In the genomic region with DNA sequence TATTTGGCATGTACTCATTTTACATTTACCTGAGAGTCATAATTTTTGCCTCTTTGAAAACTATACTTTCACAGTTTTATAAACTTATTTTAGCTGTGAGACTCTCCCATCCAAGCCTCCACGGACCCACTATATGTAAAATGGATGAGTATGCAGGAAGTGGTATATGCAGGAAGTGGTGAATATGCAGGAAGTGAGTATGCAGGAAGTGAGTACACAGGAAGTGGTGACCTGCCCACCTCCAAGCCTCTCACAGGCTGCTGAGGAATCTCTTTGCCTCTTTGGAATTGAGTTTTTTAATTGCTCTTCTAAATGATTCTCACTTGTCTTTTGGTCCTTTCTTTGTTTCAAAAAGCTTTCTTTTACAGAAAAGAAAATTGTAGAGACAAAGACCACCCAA, we compare ENCODE assay signal across 8 cellular contexts.
DNase-seq lines count a peak whose midpoint lies in the region; ATAC-seq, FAIRE-seq and TF ChIP-seq lines count a peak whose summit lies in the region.

No MANE protein-coding gene starts in this region.

- H3K27ac Mint-ChIP-seq in CD8-positive, alpha-beta memory T cell, result peak overlapping the region; percentile 63 to 92 (median 84)
- H3K27ac Mint-ChIP-seq in stimulated activated memory B cell treated with anti-CD40 and anti-IgM and Interleukin-4, amounts not matched to agents 10 μg/mL and 1 μg/mL and 100 μg/mL, for 72 hours, result peak overlapping the region; percentile 65

- no peaks in the 10 kb centered on the region for H3K36me3 ChIP-seq in CD8-positive, alpha-beta memory T cell (ENCODE audit: insufficient read depth, low read length)
- H3K36me3 ChIP-seq in GM12878 (ENCODE audit: control insufficient read depth in 2 of 2, insufficient read depth in 2 of 2, low read length in 1 of 2), result no peaks in the 10 kb centered on the region

- TF ChIP-seq RAD21 in GM12878 (IDR thresholded peaks at IDR 0.05; ENCODE audit: insufficient read depth, low read depth, low read length), result no peak

- in situ Hi-C loops in GM12878 (cut with MboI), result no loop called here

- DNase-seq in CD8-positive, alpha-beta memory T cell, result peak in 4 of 5 donors; percentile 5 to 65 (median 54)
- DNase-seq in HCEC 1CT (peak; percentile 84), RPMI7951 (ENCODE audit: low read depth) (peak; percentile 46), GM12878 (ENCODE audit: low read depth, low spot score) (peak; percentile 7), NCI-H2196 (lab: John Stamatoyannopoulos, UW; ENCODE audit: unreplicated experiment) (no peak), dedifferentiated amniotic fluid mesenchymal stem cell (ENCODE audit: extremely low spot score) (no peak), SIG-M5 treated with dmso at 0.1 percent for 504 hours (lab: John Stamatoyannopoulos, UW; ENCODE audit: unreplicated experiment) (no peak)

- BruUV-seq in GM12878 (replicated peaks; lab: Mats Ljungman, UMichigan), result no TSS peak

- H3K27me3 Mint-ChIP-seq in CD8-positive, alpha-beta memory T cell, result peaks cover 8 to 11% of the 10 kb centered on the region in 2 donors
- no peaks in the 10 kb centered on the region for H3K27me3 Mint-ChIP-seq in stimulated activated memory B cell treated with anti-CD40 and anti-IgM and Interleukin-4, amounts not matched to agents 10 μg/mL and 1 μg/mL and 100 μg/mL, for 72 hours

- CTCF ChIA-PET in CD8-positive, alpha-beta memory T cell (lab: Charles Lee), result interaction anchor here (1.1 to 2.4 kb wide), 3 partner anchors 27 to 85 kb away, joined by 3 to 8 read pairs (median 4); partner anchors contain the start of gene KBTBD8
- CTCF ChIA-PET in GM12878 (lab: Yijun Ruan, JAX), result interaction anchor here (0.7 to 1.3 kb wide), 2 partner anchors 31 to 111 kb away, joined by 3 read pairs; no protein-coding TSS in a partner anchor

- peak overlapping the region; percentile 38 for H3K4me3 ChIP-seq in CD8-positive, alpha-beta memory T cell (ENCODE audit: low read length)
- H3K4me3 ChIP-seq in GM12878, result no peak overlapping the region

- H4K20me1 ChIP-seq in GM12878 (ENCODE audit: control insufficient read depth, insufficient read depth), result no peaks in the 10 kb centered on the region

- H3K9ac ChIP-seq in GM12878 (ENCODE audit: control insufficient read depth, insufficient read depth, low read length), result no peak overlapping the region

- RAD21 ChIA-PET in GM12878 (lab: Charles Lee; ENCODE audit: unreplicated experiment), result no interaction called here

- no peak overlapping the region for H3K4me2 ChIP-seq in GM12878 (ENCODE audit: control insufficient read depth, insufficient read depth)

- TF ChIP-seq POLR2A in GM12878 (IDR thresholded peaks at IDR 0.05; ENCODE audit: low read depth, low read length), result no peak

- no peak overlapping the region for H3K27ac ChIP-seq in CD8-positive, alpha-beta memory T cell (ENCODE audit: low read depth, low read length)
- no peak overlapping the region for H3K27ac ChIP-seq in GM12878 (ENCODE audit: control insufficient read depth, insufficient read depth)

- TF ChIP-seq CTCF in GM12878 (IDR thresholded peaks at IDR 0.05 in 2 of 3, conservative IDR thresholded peaks at IDR 0.05 in 1 of 3; ENCODE audit: control insufficient read depth in 2 of 3, extremely low read depth in 1 of 3, insufficient read depth in 1 of 3, low read depth in 3 of 3, low read length in 3 of 3), result no peak

- peaks cover 26 to 33% (median 31%) of the 10 kb centered on the region in 3 donors for H3K4me1 Mint-ChIP-seq in CD8-positive, alpha-beta memory T cell
- peaks cover 11% of the 10 kb centered on the region for H3K4me1 Mint-ChIP-seq in stimulated activated memory B cell treated with anti-CD40 and anti-IgM and Interleukin-4, amounts not matched to agents 10 μg/mL and 1 μg/mL and 100 μg/mL, for 72 hours

- 0% methylated on average over 1 of the region's 1 CpG for WGBS in GM12878 (ENCODE audit: insufficient coverage, insufficient replicate concordance, low lambda C conversion rate, missing lambda C conversion rate)

- H3K4me3 Mint-ChIP-seq in CD8-positive, alpha-beta memory T cell, result peak overlapping the region; percentile 6 to 75 (median 61)
- peak overlapping the region; percentile 45 for H3K4me3 Mint-ChIP-seq in stimulated activated memory B cell treated with anti-CD40 and anti-IgM and Interleukin-4, amounts not matched to agents 10 μg/mL and 1 μg/mL and 100 μg/mL, for 72 hours

- SMC1A ChIA-PET in GM12878 (lab: Charles Lee; ENCODE audit: uncharacterized antibody, unreplicated experiment), result no interaction called here

- peaks cover 8 to 81% (median 23%) of the 10 kb centered on the region in 3 donors for H3K36me3 Mint-ChIP-seq in CD8-positive, alpha-beta memory T cell
- peaks cover 28% of the 10 kb centered on the region for H3K36me3 Mint-ChIP-seq in stimulated activated memory B cell treated with anti-CD40 and anti-IgM and Interleukin-4, amounts not matched to agents 10 μg/mL and 1 μg/mL and 100 μg/mL, for 72 hours

- peaks cover 37 to 65% (median 58%) of the 10 kb centered on the region in 5 donors for H3K9me3 Mint-ChIP-seq in CD8-positive, alpha-beta memory T cell
- H3K9me3 Mint-ChIP-seq in stimulated activated memory B cell treated with anti-CD40 and anti-IgM and Interleukin-4, amounts not matched to agents 10 μg/mL and 1 μg/mL and 100 μg/mL, for 72 hours, result peaks cover 25% of the 10 kb centered on the region

- POLR2A ChIA-PET in CD8-positive, alpha-beta memory T cell (lab: Charles Lee), result interaction anchor here (0.8 kb wide), 2 partner anchors 85 to 388 kb away, joined by 3 read pairs; partner anchors contain the start of gene KBTBD8
- POLR2A ChIA-PET in GM12878 (lab: Charles Lee), result no interaction called here

- no peak overlapping the region for H2AFZ ChIP-seq in GM12878 (ENCODE audit: control insufficient read depth, low read depth, low read length)

- peaks cover 17% of the 10 kb centered on the region for H3K9me3 ChIP-seq in CD8-positive, alpha-beta memory T cell (ENCODE audit: low read length)
- H3K9me3 ChIP-seq in GM12878 (replicated peaks; ENCODE audit: control insufficient read depth, insufficient read depth, low read length), result peaks cover 2% of the 10 kb centered on the region; the same call in 2 of the 3 replicates

- H3K4me1 ChIP-seq in CD8-positive, alpha-beta memory T cell (ENCODE audit: insufficient read depth, low read length), result peaks cover 26% of the 10 kb centered on the region
- no peaks in the 10 kb centered on the region for H3K4me1 ChIP-seq in GM12878 (ENCODE audit: control insufficient read depth, insufficient read depth, low read length)

- no peaks in the 10 kb centered on the region for H3K27me3 ChIP-seq in CD8-positive, alpha-beta memory T cell (ENCODE audit: insufficient read depth, low read length, poor library complexity, severe bottlenecking)
- no peaks in the 10 kb centered on the region for H3K27me3 ChIP-seq in GM12878 (replicated peaks in 1 of 2; ENCODE audit: control insufficient read depth in 2 of 2, insufficient read depth in 2 of 2, low read length in 1 of 2)

- TF ChIP-seq EP300 in GM12878 (IDR thresholded peaks at IDR 0.05; ENCODE audit: borderline replicate concordance in 1 of 2, control insufficient read depth in 1 of 2, low read depth in 2 of 2, low read length in 2 of 2), result no peak

- ATAC-seq in GM12878, result peak; percentile 67
- ATAC-seq in stimulated activated memory B cell treated with anti-CD40 and anti-IgM and Interleukin-4, amounts not matched to agents 10 μg/mL and 1 μg/mL and 100 μg/mL, for 72 hours, result peak; percentile 73

- H3K79me2 ChIP-seq in GM12878 (ENCODE audit: control insufficient read depth, insufficient read depth, low read length), result no peaks in the 10 kb centered on the region

- FAIRE-seq in GM12878 (lab: Jason Lieb, UNC), result no peak

- intact Hi-C loops in GM12878 (cut with micrococcal nuclease; ENCODE audit: unreplicated experiment), result no loop called here

TF ChIP-seq in GM12878, 131 proteins besides CTCF, POLR2A, EP300 and RAD21:
- TF ChIP-seq TAF1 (IDR thresholded peaks at IDR 0.05; ENCODE audit: borderline replicate concordance, low read depth, low read length) (no peak), GABPA (IDR thresholded peaks at IDR 0.05; ENCODE audit: low read depth) (peak; percentile 77), CBFB (IDR thresholded peaks at IDR 0.05; ENCODE audit: low read depth) (no peak), EGR1 (IDR thresholded peaks at IDR 0.05; ENCODE audit: borderline replicate concordance in 1 of 2, low read depth in 2 of 2, low read length in 2 of 2) (0 out of 3 replicates have a peak, but pooled peaks of 1 of the 2 experiments have one; percentile 13), RUNX3 (IDR thresholded peaks at IDR 0.05; ENCODE audit: low read length) (peak; percentile 55), SPI1 (IDR thresholded peaks at IDR 0.05; ENCODE audit: borderline replicate concordance, insufficient read depth, low read depth, low read length) (peak; percentile 6; the same call in 1 of the 2 replicates), ETV6 (conservative IDR thresholded peaks at IDR 0.05 in 1 of 2, IDR thresholded peaks at IDR 0.05 in 1 of 2; ENCODE audit: borderline replicate concordance in 1 of 2, low read depth in 1 of 2) (peak in 1 of 2 experiments; percentile 81; a peak in 2 of 4 replicates)
TF ChIP-seq in GM12878: peak in this region for 5.

Comparison
In these comparisons a context has a peak if more than half of its experiments do, and no peak if none do; other contexts are left out.
1. DNase-seq: peak in CD8-positive, alpha-beta memory T cell (4 of 5), HCEC 1CT (single experiment), RPMI7951 (single experiment) and GM12878 (single experiment); none in NCI-H2196 (single experiment), dedifferentiated amniotic fluid mesenchymal stem cell (single experiment) and SIG-M5 treated with dmso at 0.1 percent for 504 hours (single experiment).